ENCODE assay signal across 9 cellular contexts in the genomic region with DNA sequence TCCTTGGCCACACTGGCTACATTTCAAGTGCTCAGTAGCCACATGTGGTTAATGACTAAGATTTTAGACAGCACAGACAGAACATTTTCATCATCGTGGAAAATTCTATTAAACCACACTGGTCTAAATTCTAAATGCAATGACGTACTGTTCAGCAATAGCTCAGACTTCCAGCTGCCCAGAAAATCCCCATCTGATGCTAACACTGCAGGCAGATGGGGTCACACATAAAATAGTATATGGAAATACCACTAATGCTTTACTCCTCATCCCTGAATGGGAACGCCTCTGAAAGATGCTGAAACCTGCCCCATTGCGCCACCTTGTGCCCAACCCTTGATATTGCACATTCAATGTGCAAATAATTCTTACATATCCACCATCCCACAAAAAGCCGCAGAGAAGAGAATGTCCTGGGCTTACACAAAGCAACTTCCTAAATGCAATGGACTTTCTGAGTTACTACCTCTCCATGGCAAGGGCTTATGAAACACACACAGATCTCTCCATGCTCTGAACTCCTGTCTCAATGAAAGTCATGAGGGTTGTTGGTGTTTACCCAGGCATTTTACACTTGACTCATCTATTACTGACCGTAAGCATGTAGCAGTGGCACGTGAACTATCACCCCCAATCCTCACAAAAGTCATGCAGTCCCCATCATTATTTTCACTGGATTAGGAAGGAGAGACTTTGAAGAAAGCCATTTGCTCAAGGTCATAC. TPM values are rescaled to one million over a fixed set of nuclear protein-coding genes. Genes with fewer than 3 reads are reported as not detected.
A peak's percentile ranks its signal among the peaks of the same experiment; 100 is the strongest.
DNase-seq lines count a peak whose midpoint lies in the region; ATAC-seq and TF ChIP-seq lines count a peak whose summit lies in the region.
"Had no signal": no experiment of that assay in that cellular context is flagged by ENCODE, and none has a peak within 500 bp of the region (broad histone marks: within the 10 kb centered on the region; RNA-seq: fewer than 3 reads in every experiment).

No MANE protein-coding gene starts in this region.

- TF ChIP-seq CTCF in Panc1 (IDR thresholded peaks at IDR 0.05) = peak; percentile 89
- TF ChIP-seq CTCF in foreskin fibroblast (IDR thresholded peaks at IDR 0.05; ENCODE audit: low read depth, low read length) = peak; percentile 84
- peak; percentile 67 to 80 (median 75) for TF ChIP-seq CTCF in transverse colon (IDR thresholded peaks at IDR 0.05)

- no peaks in the 10 kb centered on the region for H3K9me3 ChIP-seq in Panc1 (ENCODE audit: control insufficient read depth, insufficient read depth, low read depth, low read length)
- no peaks in the 10 kb centered on the region for H3K9me3 ChIP-seq in transverse colon
- H3K9me3 ChIP-seq: BLaER1 had no signal

- WGBS in transverse colon (ENCODE audit: low coverage in 1 of 2), 2 donors = 6 to 18% methylated on average over 6 to 7 of the region's 7 CpGs

- H3K36me3 ChIP-seq in Panc1 (ENCODE audit: control insufficient read depth, insufficient read depth, low read length) (no peaks in the 10 kb centered on the region), transverse colon (no peaks in the 10 kb centered on the region)
- H3K36me3 ChIP-seq: BLaER1 had no signal

- no TSS peak for BruUV-seq in Panc1 (replicated peaks; lab: Mats Ljungman, UMichigan)

- POLR2A ChIA-PET in Panc1 (lab: Charles Lee) = no interaction called here

- peak; percentile 74 for ATAC-seq in Panc1

- H3K4me3 ChIP-seq in Panc1 (ENCODE audit: low read depth in 2 of 2, low read length in 2 of 2) (no peak overlapping the region), foreskin fibroblast (ENCODE audit: low read depth in 1 of 2, low read length in 2 of 2) (no peak overlapping the region), transverse colon (no peak overlapping the region)
- H3K4me3 ChIP-seq: BLaER1 had no signal

- no peak for TF ChIP-seq POLR2A in transverse colon (IDR thresholded peaks at IDR 0.05)

- peak; percentile 79 for DNase-seq in DMS 273 (lab: John Stamatoyannopoulos, UW; ENCODE audit: unreplicated experiment)
- no peak for DNase-seq in DMS 273 treated with DMSO at 0.1 percent for 48 hours (lab: John Stamatoyannopoulos, UW)
- DNase-seq in KG1 (lab: John Stamatoyannopoulos, UW) = peak; percentile 29
- DNase-seq in Panc1 (ENCODE audit: low read depth, low spot score) = peak; percentile 45
- peak; percentile 71 to 72 for DNase-seq in activated T-cell treated with anti-CD3 and anti-CD28 coated beads, Interleukin-2, amount 50 U/mL, for 48 hours
- DNase-seq in foreskin fibroblast = peak; percentile 62 to 83
- DNase-seq in occipital lobe (lab: John Stamatoyannopoulos, UW) = peak; percentile 27
- DNase-seq in transverse colon = peak; percentile 72

- no peaks in the 10 kb centered on the region for H3K4me1 ChIP-seq in Panc1 (ENCODE audit: control insufficient read depth, insufficient read depth, low read length)
- peaks cover 0 to 3% (median 0%) of the 10 kb centered on the region in 4 donors for H3K4me1 ChIP-seq in transverse colon
- H3K4me1 ChIP-seq: BLaER1 had no signal

- H3K27ac ChIP-seq in Panc1 (ENCODE audit: low read length) (no peak overlapping the region), transverse colon (no peak overlapping the region)
- H3K27ac ChIP-seq: BLaER1 had no signal

- intact Hi-C loops in Panc1 (cut with micrococcal nuclease; ENCODE audit: unreplicated experiment) (loop anchor here (1.0 to 5.0 kb wide), 3 partner anchors 93 to 205 kb away; a partner anchor contains a TSS), transverse colon (cut with DNase I; ENCODE audit: low total_unique reads) (no loop called here)

- H3K27me3 ChIP-seq in Panc1 (ENCODE audit: control insufficient read depth, insufficient read depth, low read length) (0 out of 2 replicates have a peak, but pooled peaks cover 2% of the 10 kb centered on the region), transverse colon (peaks cover 4% of the 10 kb centered on the region)
- H3K27me3 ChIP-seq: BLaER1 had no signal

- in situ Hi-C loops in Panc1 (cut with HindIII; ENCODE audit: low pct_unique_long_range_greater_than_20kb, low sequenced_read_pairs) (no loop called here), transverse colon (cut with MboI; ENCODE audit: low pct_ligation_motif_present in 1 of 4, low pct_unique_long_range_greater_than_20kb in 1 of 4, low sequenced_read_pairs in 3 of 4) (loop anchor here in 3 of 4 donors (10.0 to 25.0 kb wide), 3 partner anchors 90 to 465 kb away; no protein-coding TSS in a partner anchor)

- CTCF ChIA-PET in Panc1 (lab: Charles Lee) = interaction anchor here (0.6 to 1.3 kb wide), 2 partner anchors 97 to 244 kb away, joined by 3 read pairs; no protein-coding TSS in a partner anchor

- TF ChIP-seq EP300 in transverse colon (IDR thresholded peaks at IDR 0.05; ENCODE audit: low read depth) = no peak

RNA-seq across cellular contexts. Expression of a gene that starts 20.3 kb away (rescaled TPM):
- total RNA-seq in Panc1 (2021; ENCODE audit: unreplicated experiment) (not detected), occipital lobe (not detected), transverse colon (10 to 100 TPM in 1 of 4 donors, 1 to 10 TPM in 2, not detected in 1; 2.2 to 15.2 (median 3.0) TPM)
- polyA plus RNA-seq in Panc1 (2012; ENCODE audit: insufficient read length) = 0.41 TPM
